21 cellular contexts compared by ENCODE assay signal in genomic region chr17:56761387-56761786, GRCh38.
DNase-seq lines count a peak whose midpoint lies in the region; ATAC-seq and TF ChIP-seq lines count a peak whose summit lies in the region.
"Had no signal": no experiment of that assay in that cellular context is flagged by ENCODE, and none has a peak within 500 bp of the region (broad histone marks: within the 10 kb centered on the region; RNA-seq: fewer than 3 reads in every experiment).

No MANE protein-coding gene starts in this region.

- H3K4me3 Mint-ChIP-seq in activated naive CD8-positive, alpha-beta T cell treated with anti-CD3 and anti-CD28 coated beads, Interleukin-2, amount 50 U/mL, for 24 hours: no peak overlapping the region
- H3K4me3 Mint-ChIP-seq in activated naive CD8-positive, alpha-beta T cell treated with anti-CD3 and anti-CD28 coated beads for 36 hours: no peak overlapping the region
- H3K4me3 Mint-ChIP-seq in stimulated activated naive CD8-positive, alpha-beta T cell treated with anti-CD3 and anti-CD28 coated beads, Interleukin-15, amount 100 ng/mL, for 72 hours: no peak overlapping the region
- H3K4me3 Mint-ChIP-seq: CD4-positive, alpha-beta memory T cell had no signal

- TF ChIP-seq POLR2A in GM18505 (IDR thresholded peaks at IDR 0.05; ENCODE audit: borderline replicate concordance, extremely low read depth, insufficient read depth, insufficient read length): no peak

- H3K4me1 Mint-ChIP-seq in activated naive CD8-positive, alpha-beta T cell treated with anti-CD3 and anti-CD28 coated beads, Interleukin-2, amount 50 U/mL, for 24 hours: peaks cover 24% of the 10 kb centered on the region
- peaks cover 12% of the 10 kb centered on the region for H3K4me1 Mint-ChIP-seq in activated naive CD8-positive, alpha-beta T cell treated with anti-CD3 and anti-CD28 coated beads for 36 hours
- peaks cover 19% of the 10 kb centered on the region for H3K4me1 Mint-ChIP-seq in stimulated activated naive CD8-positive, alpha-beta T cell treated with anti-CD3 and anti-CD28 coated beads, Interleukin-15, amount 100 ng/mL, for 72 hours

- peak; percentile 51 to 61 for ATAC-seq in activated CD4-positive, CD25-positive, alpha-beta regulatory T cell treated with anti-CD3 and anti-CD28 coated beads, Interleukin-2, amount 50 U/mL, for 24 hours
- peak; percentile 64 for ATAC-seq in activated naive CD8-positive, alpha-beta T cell treated with anti-CD3 and anti-CD28 coated beads, Interleukin-2, amount 50 U/mL, for 24 hours
- peak; percentile 72 for ATAC-seq in stimulated activated naive CD8-positive, alpha-beta T cell treated with anti-CD3 and anti-CD28 coated beads, Interleukin-15, amount 100 ng/mL, for 72 hours
- no peak for ATAC-seq in GM18505 (IDR thresholded peaks at IDR 0.05; ENCODE audit: unreplicated experiment)
- ATAC-seq: GM12878, Right ventricle myocardium inferior had no signal

- no peaks in the 10 kb centered on the region for H3K27me3 Mint-ChIP-seq in activated naive CD8-positive, alpha-beta T cell treated with anti-CD3 and anti-CD28 coated beads, Interleukin-2, amount 50 U/mL, for 24 hours
- H3K27me3 Mint-ChIP-seq in activated naive CD8-positive, alpha-beta T cell treated with anti-CD3 and anti-CD28 coated beads for 36 hours: peaks cover 4% of the 10 kb centered on the region
- H3K27me3 Mint-ChIP-seq in stimulated activated naive CD8-positive, alpha-beta T cell treated with anti-CD3 and anti-CD28 coated beads, Interleukin-15, amount 100 ng/mL, for 72 hours: no peaks in the 10 kb centered on the region

- no peaks in the 10 kb centered on the region for H3K9me3 Mint-ChIP-seq in activated naive CD8-positive, alpha-beta T cell treated with anti-CD3 and anti-CD28 coated beads, Interleukin-2, amount 50 U/mL, for 24 hours
- H3K9me3 Mint-ChIP-seq in activated naive CD8-positive, alpha-beta T cell treated with anti-CD3 and anti-CD28 coated beads for 36 hours: no peaks in the 10 kb centered on the region
- no peaks in the 10 kb centered on the region for H3K9me3 Mint-ChIP-seq in stimulated activated naive CD8-positive, alpha-beta T cell treated with anti-CD3 and anti-CD28 coated beads, Interleukin-15, amount 100 ng/mL, for 72 hours
- H3K9me3 Mint-ChIP-seq: CD4-positive, alpha-beta memory T cell had no signal

- H3K36me3 Mint-ChIP-seq in activated naive CD8-positive, alpha-beta T cell treated with anti-CD3 and anti-CD28 coated beads, Interleukin-2, amount 50 U/mL, for 24 hours (ENCODE audit: low read depth): no peaks in the 10 kb centered on the region
- no peaks in the 10 kb centered on the region for H3K36me3 Mint-ChIP-seq in activated naive CD8-positive, alpha-beta T cell treated with anti-CD3 and anti-CD28 coated beads for 36 hours
- H3K36me3 Mint-ChIP-seq: CD4-positive, alpha-beta memory T cell had no signal

- DNase-seq in activated CD4-positive, CD25-positive, alpha-beta regulatory T cell (lab: John Stamatoyannopoulos, UW): no peak
- DNase-seq in activated naive CD8-positive, alpha-beta T cell treated with anti-CD3 and anti-CD28 coated beads, Interleukin-2, amount 50 U/mL, for 24 hours: no peak
- no peak for DNase-seq in activated naive CD8-positive, alpha-beta T cell treated with anti-CD3 and anti-CD28 coated beads for 36 hours
- DNase-seq in left kidney (ENCODE audit: low read depth, low spot score) (peak; percentile 35), NCI-H1048 (lab: John Stamatoyannopoulos, UW) (no peak)
- no peak for DNase-seq in stimulated activated naive CD8-positive, alpha-beta T cell treated with anti-CD3 and anti-CD28 coated beads, Interleukin-15, amount 100 ng/mL, for 72 hours
- DNase-seq: ACHN; Caco-2; CD4-positive, alpha-beta memory T cell; DMS 273 treated with DMSO at 0.1 percent for 48 hours; DND-41; GOT3; Karpas-422; NCI-H1417 treated with DMSO at 0.1 percent for 48 hours; NCI-H187; NCI-H446; NCI-H526 had no signal

- H3K27ac Mint-ChIP-seq in activated naive CD8-positive, alpha-beta T cell treated with anti-CD3 and anti-CD28 coated beads, Interleukin-2, amount 50 U/mL, for 24 hours: no peak overlapping the region
- no peak overlapping the region for H3K27ac Mint-ChIP-seq in activated naive CD8-positive, alpha-beta T cell treated with anti-CD3 and anti-CD28 coated beads for 36 hours
- H3K27ac Mint-ChIP-seq in stimulated activated naive CD8-positive, alpha-beta T cell treated with anti-CD3 and anti-CD28 coated beads, Interleukin-15, amount 100 ng/mL, for 72 hours: no peak overlapping the region
- H3K27ac Mint-ChIP-seq: CD4-positive, alpha-beta memory T cell had no signal
